Comparison of ENCODE assay signal across 1 cellular context in genomic region chr15:100602064-100602821, GRCh38.
TF ChIP-seq lines count a peak whose summit lies in the region.

Gene ASB7, plus strand, starts transcription at chr15:100602589. Its CDS starts 9,628 bp downstream, at chr15:100612217.
Gene LINS1, minus strand, starts transcription at chr15:100602184. Its CDS starts 21,342 bp downstream, at chr15:100580842.

TF ChIP-seq in K562, 482 proteins besides CTCF, POLR2A, EP300 and RAD21 (continued from another document and continues in another):
- TF ChIP-seq NCOA6 (IDR thresholded peaks at IDR 0.05) (no peak), SMARCB1 (IDR thresholded peaks at IDR 0.05; ENCODE audit: insufficient read length, low read depth) (no peak), DDX20 (tag; IDR thresholded peaks at IDR 0.05; ENCODE audit: low read depth) (no peak), PHF8 (IDR thresholded peaks at IDR 0.05; ENCODE audit: borderline replicate concordance, low read length) (peak; percentile 64), FOXK2 (conservative IDR thresholded peaks at IDR 0.05 in 1 of 2, IDR thresholded peaks at IDR 0.05 in 1 of 2; ENCODE audit: low read depth in 2 of 2) (peak in 1 of 2 experiments; percentile 56; a peak in 3 of 4 replicates), CBFA2T3 (IDR thresholded peaks at IDR 0.05) (no peak), HDAC2 (IDR thresholded peaks at IDR 0.05) (peak; percentile 44; the same call in 1 of the 2 replicates), BHLHE40 (IDR thresholded peaks at IDR 0.05; ENCODE audit: low read length) (peak; percentile 21; the same call in 1 of the 2 replicates), ZC3H11A (IDR thresholded peaks at IDR 0.05; ENCODE audit: low read depth, low read length) (no peak), ZFP91 (CRISPR knock-in tag; IDR thresholded peaks at IDR 0.05) (no peak), ZBTB12 (CRISPR knock-in tag; IDR thresholded peaks at IDR 0.05) (no peak), JUN (IDR thresholded peaks at IDR 0.05; ENCODE audit: borderline replicate concordance, low read depth, low read length) (0 out of 2 replicates have a peak, but pooled peaks have one; percentile 9), JUN (CRISPR knock-in tag; IDR thresholded peaks at IDR 0.05; ENCODE audit: borderline replicate concordance) (no peak), EGR1 (conservative IDR thresholded peaks at IDR 0.05) (peak; percentile 78), ATF1 (CRISPR knock-in tag; IDR thresholded peaks at IDR 0.05) (no peak), ATF1 (tag; IDR thresholded peaks at IDR 0.05) (peak; percentile 73), GABPB1 (CRISPR knock-in tag; IDR thresholded peaks at IDR 0.05) (no peak), TCF15 (CRISPR knock-in tag; IDR thresholded peaks at IDR 0.05) (no peak), HDAC6 (IDR thresholded peaks at IDR 0.05; ENCODE audit: low read depth, low read length) (no peak), EWSR1 (IDR thresholded peaks at IDR 0.05; ENCODE audit: borderline replicate concordance, low read depth, partially characterized antibody) (no peak), YBX1 (IDR thresholded peaks at IDR 0.05) (no peak), ZEB2 (IDR thresholded peaks at IDR 0.05) (no peak), ZHX1 (conservative IDR thresholded peaks at IDR 0.05; ENCODE audit: low read length) (no peak), ELK3 (CRISPR knock-in tag; IDR thresholded peaks at IDR 0.05) (no peak), IRF2 (CRISPR knock-in tag; IDR thresholded peaks at IDR 0.05) (no peak), CUX1 (CRISPR knock-in tag; IDR thresholded peaks at IDR 0.05) (no peak), HOMEZ (CRISPR knock-in tag; IDR thresholded peaks at IDR 0.05) (no peak), ZNF143 (CRISPR knock-in tag; IDR thresholded peaks at IDR 0.05) (no peak), HEY1 (CRISPR knock-in tag; IDR thresholded peaks at IDR 0.05; ENCODE audit: borderline replicate concordance) (no peak), HNRNPLL (IDR thresholded peaks at IDR 0.05; ENCODE audit: low read depth, low read length, poor library complexity, severe bottlenecking) (peak; percentile 75), NEUROD1 (IDR thresholded peaks at IDR 0.05; ENCODE audit: borderline replicate concordance, low read depth, low read length, partially characterized antibody) (peak; percentile 49), ZNF347 (CRISPR knock-in tag; IDR thresholded peaks at IDR 0.05; ENCODE audit: low read depth) (no peak), E4F1 (CRISPR knock-in tag; IDR thresholded peaks at IDR 0.05; ENCODE audit: borderline replicate concordance) (peak; percentile 98), KLF10 (CRISPR knock-in tag; IDR thresholded peaks at IDR 0.05) (no peak), PCBP1 (IDR thresholded peaks at IDR 0.05; ENCODE audit: low read depth, low read length, poor library complexity, severe bottlenecking) (peak; percentile 54), FUS (optimal IDR thresholded peaks at IDR 0.05; ENCODE audit: low read depth, low read length) (no peak), CHAMP1 (IDR thresholded peaks at IDR 0.05) (no peak), MXI1 (IDR thresholded peaks at IDR 0.05; ENCODE audit: low read depth, low read length) (peak; percentile 97), RBM22 (IDR thresholded peaks at IDR 0.05; ENCODE audit: low read depth, low read length, poor library complexity, severe bottlenecking) (no peak), ZNF12 (CRISPR knock-in tag; IDR thresholded peaks at IDR 0.05) (no peak), SP2 (IDR thresholded peaks at IDR 0.05; ENCODE audit: extremely low read depth, low read depth, low read length, poor library complexity, severe bottlenecking) (no peak), MECOM (CRISPR knock-in tag; IDR thresholded peaks at IDR 0.05) (no peak), SREBF1 (IDR thresholded peaks at IDR 0.05; ENCODE audit: borderline replicate concordance, low read depth, low read length) (no peak), MEIS2 (IDR thresholded peaks at IDR 0.05; ENCODE audit: partially characterized antibody) (peak; percentile 87)
